ENCODE assay signal across 20 cellular contexts in genomic region chr2:6072757-6073156, GRCh38.
DNase-seq lines count a peak whose midpoint lies in the region; ATAC-seq and TF ChIP-seq lines count a peak whose summit lies in the region.
"Had no signal": no experiment of that assay in that cellular context is flagged by ENCODE, and none has a peak within 500 bp of the region (broad histone marks: within the 10 kb centered on the region; RNA-seq: fewer than 3 reads in every experiment).

No MANE protein-coding gene starts in this region.

- ATAC-seq in left ventricle myocardium superior (no peak), psoas muscle (no peak)
- ATAC-seq in effector memory CD8-positive, alpha-beta T cell (replicated peaks), result no peak
- ATAC-seq: esophagus mucosa, gastroesophageal sphincter, left colon had no signal

- H3K4me3 ChIP-seq in cardiac muscle cell (no peak overlapping the region), psoas muscle (no peak overlapping the region)
- H3K4me3 ChIP-seq: gastroesophageal sphincter, sigmoid colon, transverse colon had no signal

- in situ Hi-C loops in ACHN (cut with HindIII; ENCODE audit: low pct_ligation_motif_present, low pct_unique_long_range_greater_than_20kb, low sequenced_read_pairs), result no loop called here

- TF ChIP-seq CTCF in cardiac muscle cell (IDR thresholded peaks at IDR 0.05; ENCODE audit: low read depth, low read length) (no peak), psoas muscle (IDR thresholded peaks at IDR 0.05) (no peak)

- H3K27ac ChIP-seq in cardiac muscle cell, result peak overlapping the region; percentile 28
- H3K27ac ChIP-seq in psoas muscle, result no peak overlapping the region
- H3K27ac ChIP-seq: gastroesophageal sphincter, sigmoid colon, transverse colon had no signal

- H3K27me3 Mint-ChIP-seq in effector memory CD8-positive, alpha-beta T cell, result no peaks in the 10 kb centered on the region
- H3K27me3 Mint-ChIP-seq: central memory CD8-positive, alpha-beta T cell; stimulated activated naive CD8-positive, alpha-beta T cell treated with anti-CD3 and anti-CD28 coated beads, Interleukin-15, Interleukin-2, amounts not matched to agents 100 ng/mL and 50 ng/mL, for 24 hours had no signal

- no peaks in the 10 kb centered on the region for H3K27me3 ChIP-seq in cardiac muscle cell
- H3K27me3 ChIP-seq in psoas muscle (ENCODE audit: insufficient read depth in 3 of 3, low read length in 2 of 3), result no peaks in the 10 kb centered on the region
- H3K27me3 ChIP-seq: gastroesophageal sphincter, sigmoid colon, transverse colon had no signal

- H3K36me3 Mint-ChIP-seq in effector memory CD8-positive, alpha-beta T cell (ENCODE audit: insufficient read depth), result no peaks in the 10 kb centered on the region

- no peak overlapping the region for H3K4me3 Mint-ChIP-seq in effector memory CD8-positive, alpha-beta T cell
- H3K4me3 Mint-ChIP-seq: central memory CD8-positive, alpha-beta T cell; stimulated activated naive CD8-positive, alpha-beta T cell treated with anti-CD3 and anti-CD28 coated beads, Interleukin-15, Interleukin-2, amounts not matched to agents 100 ng/mL and 50 ng/mL, for 24 hours had no signal

- H3K4me1 Mint-ChIP-seq in effector memory CD8-positive, alpha-beta T cell (ENCODE audit: low read depth in 2 of 2), result no peaks in the 10 kb centered on the region
- H3K4me1 Mint-ChIP-seq: central memory CD8-positive, alpha-beta T cell had no signal

- peaks cover 18% of the 10 kb centered on the region for H3K4me1 ChIP-seq in cardiac muscle cell (ENCODE audit: low read depth)
- no peaks in the 10 kb centered on the region for H3K4me1 ChIP-seq in psoas muscle
- H3K4me1 ChIP-seq: gastroesophageal sphincter, transverse colon had no signal

- 41 to 61% (median 51%) methylated on average over 3 of the region's 3 CpGs for WGBS in psoas muscle, 3 donors

- H3K36me3 ChIP-seq in cardiac muscle cell, result no peaks in the 10 kb centered on the region
- H3K36me3 ChIP-seq in psoas muscle (ENCODE audit: insufficient read depth in 1 of 2, low read depth in 1 of 2), result no peaks in the 10 kb centered on the region
- H3K36me3 ChIP-seq: gastroesophageal sphincter, sigmoid colon, transverse colon had no signal

- H3K9me3 ChIP-seq in cardiac muscle cell (ENCODE audit: low read depth), result no peaks in the 10 kb centered on the region
- H3K9me3 ChIP-seq in psoas muscle, result no peaks in the 10 kb centered on the region
- H3K9me3 ChIP-seq: gastroesophageal sphincter, sigmoid colon, transverse colon had no signal

- DNase-seq in cardiac muscle cell (ENCODE audit: low read depth in 1 of 2, low spot score in 1 of 2), result no peak
- DNase-seq in left ventricle myocardium superior, result no peak
- peak; percentile 32 to 52 for DNase-seq in SHP77 (lab: John Stamatoyannopoulos, UW)
- peak; percentile 4 for DNase-seq in myocyte (ENCODE audit: low read depth)
- DNase-seq in ACHN, result no peak
- no peak for DNase-seq in psoas muscle
- no peak for DNase-seq in effector memory CD8-positive, alpha-beta T cell
- DNase-seq in anterior cingulate cortex (lab: John Stamatoyannopoulos, UW), result no peak
- DNase-seq: activated effector memory CD4-positive, alpha-beta T cell treated with anti-CD3 and anti-CD28 coated beads, Interleukin-2, amount 50 U/mL, for 16 hours; AML-193; left colon; NCI-H446 treated with DMSO at 0.1 percent for 48 hours; Right ventricle myocardium superior; sigmoid colon; stimulated activated CD4-positive, alpha-beta T cell treated with anti-CD3 and anti-CD28 coated beads, Interleukin-2, amount 100 ng/mL, for 24 hours; transverse colon had no signal

- H3K9me3 Mint-ChIP-seq in effector memory CD8-positive, alpha-beta T cell, result no peaks in the 10 kb centered on the region
- H3K9me3 Mint-ChIP-seq: central memory CD8-positive, alpha-beta T cell; stimulated activated naive CD8-positive, alpha-beta T cell treated with anti-CD3 and anti-CD28 coated beads, Interleukin-15, Interleukin-2, amounts not matched to agents 100 ng/mL and 50 ng/mL, for 24 hours had no signal

- no peak overlapping the region for H3K27ac Mint-ChIP-seq in effector memory CD8-positive, alpha-beta T cell
- H3K27ac Mint-ChIP-seq: stimulated activated naive CD8-positive, alpha-beta T cell treated with anti-CD3 and anti-CD28 coated beads, Interleukin-15, Interleukin-2, amounts not matched to agents 100 ng/mL and 50 ng/mL, for 24 hours had no signal

- intact Hi-C loops in left ventricle myocardium superior (cut with micrococcal nuclease) (no loop called here), psoas muscle (cut with DNase I) (no loop called here)

Comparison
In these comparisons a context has a peak if more than half of its experiments do, and no peak if none do; other contexts are left out.
1. DNase-seq: peak in SHP77 (2 of 2) and myocyte (single experiment); none in cardiac muscle cell (0 of 2), left ventricle myocardium superior (single experiment), ACHN (single experiment), psoas muscle (0 of 2), effector memory CD8-positive, alpha-beta T cell (0 of 3) and anterior cingulate cortex (0 of 58).